In the genomic region with DNA sequence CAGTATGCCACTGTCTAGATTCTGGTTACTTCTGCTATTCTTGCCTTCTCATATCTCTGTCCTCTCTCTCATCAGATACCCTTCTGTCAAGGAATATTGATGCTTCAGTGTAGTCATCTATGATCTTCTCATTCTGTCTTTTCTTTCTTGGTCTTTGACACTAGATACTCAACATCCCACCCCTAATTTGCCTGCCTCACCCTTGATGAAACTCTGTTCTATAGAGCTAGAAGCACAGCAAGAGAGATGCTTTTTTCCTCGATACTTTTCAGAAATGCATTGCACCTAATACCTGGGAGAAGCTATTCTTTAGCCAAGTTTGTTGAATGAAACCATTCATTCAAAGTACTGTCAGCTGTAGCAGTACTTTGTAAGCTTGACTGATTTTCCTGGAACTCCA, we compare ENCODE assay signal across 17 cellular contexts.
"Had no signal": no experiment of that assay in that cellular context is flagged by ENCODE, and none has a peak within 500 bp of the region (broad histone marks: within the 10 kb centered on the region; RNA-seq: fewer than 3 reads in every experiment).

No MANE protein-coding gene starts in this region.

- H3K9me3 ChIP-seq: adrenal gland, heart left ventricle, left ventricle myocardium inferior, thyroid gland, vagina had no signal

- ATAC-seq: activated T-cell treated with anti-CD3 and anti-CD28 coated beads, Interleukin-2, amount 50 U/mL, for 4 hours; heart left ventricle; T-cell had no signal

- H3K27me3 ChIP-seq: adrenal gland, heart left ventricle, thyroid gland, vagina had no signal

- H3K27ac Mint-ChIP-seq: activated CD4-positive, alpha-beta T cell treated with anti-CD3 and anti-CD28 coated beads, Interleukin-2, amount 10 ng/mL, durations not matched to agents 7 days and 5 days; T-cell had no signal

- H3K27ac ChIP-seq: adrenal gland, coronary artery, left ventricle myocardium inferior, parathyroid adenoma, thyroid gland, vagina had no signal

- H3K4me3 Mint-ChIP-seq: activated CD4-positive, alpha-beta T cell treated with anti-CD3 and anti-CD28 coated beads, Interleukin-2, amount 10 ng/mL, durations not matched to agents 7 days and 5 days; activated T-cell treated with anti-CD3 and anti-CD28 coated beads, Interleukin-2, amount 50 U/mL, for 4 hours; T-cell had no signal

- H3K9me3 Mint-ChIP-seq: activated CD4-positive, alpha-beta T cell treated with anti-CD3 and anti-CD28 coated beads, Interleukin-2, amount 10 ng/mL, durations not matched to agents 7 days and 5 days; activated T-cell treated with anti-CD3 and anti-CD28 coated beads, Interleukin-2, amount 50 U/mL, for 4 hours; T-cell had no signal

- DNase-seq: activated CD4-positive, alpha-beta T cell treated with anti-CD3 and anti-CD28 coated beads, Interleukin-2, amount 10 ng/mL, durations not matched to agents 7 days and 5 days; activated T-cell treated with anti-CD3 and anti-CD28 coated beads, Interleukin-2, amount 50 U/mL, for 4 hours; adrenal gland; caudate nucleus; effector CD4-positive, alpha-beta T cell; heart left ventricle; islet precursor cell; left ventricle myocardium inferior; mesenchymal stem cell; retina; T-cell; thyroid gland had no signal

- H3K4me3 ChIP-seq: adrenal gland, heart left ventricle, left ventricle myocardium inferior, thyroid gland, vagina had no signal

- H3K27me3 Mint-ChIP-seq: activated CD4-positive, alpha-beta T cell treated with anti-CD3 and anti-CD28 coated beads, Interleukin-2, amount 10 ng/mL, durations not matched to agents 7 days and 5 days; T-cell had no signal

- FAIRE-seq: endothelial cell of umbilical vein, frontal cortex had no signal
